Comparison of ENCODE assay signal across 1 cellular context in the genomic region with DNA sequence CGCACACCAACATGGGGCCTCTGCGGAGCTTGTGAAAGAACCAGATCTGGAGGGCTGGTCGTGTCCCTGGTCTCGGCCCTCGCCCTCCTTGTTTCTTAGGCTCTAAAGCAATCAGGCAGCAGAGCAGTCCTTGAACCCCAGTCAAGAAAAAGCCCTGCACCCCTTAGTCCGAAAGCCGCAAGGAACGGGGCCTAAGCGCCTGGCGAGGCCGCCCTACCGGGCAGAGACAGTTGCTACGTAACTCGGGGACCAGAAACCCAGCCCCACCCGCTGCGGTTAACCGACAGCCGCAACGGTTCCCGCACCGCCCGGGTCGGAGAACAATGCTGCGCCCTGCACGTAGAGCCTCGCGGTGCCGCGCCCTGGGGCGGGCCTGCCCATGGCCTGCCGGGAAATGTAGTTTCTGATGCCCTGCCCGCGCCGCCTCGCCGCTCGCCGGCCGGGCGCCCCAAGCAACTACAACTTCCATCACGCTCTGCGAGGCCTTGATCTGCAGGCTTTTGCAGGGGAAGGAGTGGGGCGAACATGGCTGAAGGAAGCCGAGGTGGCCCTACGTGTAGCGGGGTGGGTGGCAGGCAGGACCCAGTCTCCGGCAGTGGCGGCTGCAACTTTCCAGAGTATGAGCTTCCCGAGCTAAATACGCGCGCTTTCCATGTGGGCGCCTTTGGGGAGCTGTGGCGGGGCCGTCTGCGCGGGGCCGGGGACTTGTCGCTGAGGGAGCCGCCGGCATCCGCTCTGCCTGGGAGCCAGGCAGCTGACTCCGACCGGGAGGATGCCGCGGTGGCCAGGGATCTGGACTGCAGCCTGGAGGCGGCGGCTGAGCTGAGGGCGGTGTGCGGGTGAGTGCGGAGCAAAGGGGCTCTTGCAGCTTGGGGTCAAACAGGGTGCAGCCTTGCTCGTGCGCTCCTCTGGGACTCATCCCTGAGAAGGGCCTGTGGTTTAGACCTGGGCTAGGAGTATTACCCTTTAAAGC.
TF ChIP-seq lines count a peak whose summit lies in the region.

Gene SNAPC3 (plus strand): TSS at position 522 of the 973 bp plus-strand sequence. CDS start 4 bp downstream, at position 526.

TF ChIP-seq in HepG2, 621 proteins besides CTCF, POLR2A, EP300 and RAD21 (continued from another document and continues in another):
- TF ChIP-seq, protein P1, sequence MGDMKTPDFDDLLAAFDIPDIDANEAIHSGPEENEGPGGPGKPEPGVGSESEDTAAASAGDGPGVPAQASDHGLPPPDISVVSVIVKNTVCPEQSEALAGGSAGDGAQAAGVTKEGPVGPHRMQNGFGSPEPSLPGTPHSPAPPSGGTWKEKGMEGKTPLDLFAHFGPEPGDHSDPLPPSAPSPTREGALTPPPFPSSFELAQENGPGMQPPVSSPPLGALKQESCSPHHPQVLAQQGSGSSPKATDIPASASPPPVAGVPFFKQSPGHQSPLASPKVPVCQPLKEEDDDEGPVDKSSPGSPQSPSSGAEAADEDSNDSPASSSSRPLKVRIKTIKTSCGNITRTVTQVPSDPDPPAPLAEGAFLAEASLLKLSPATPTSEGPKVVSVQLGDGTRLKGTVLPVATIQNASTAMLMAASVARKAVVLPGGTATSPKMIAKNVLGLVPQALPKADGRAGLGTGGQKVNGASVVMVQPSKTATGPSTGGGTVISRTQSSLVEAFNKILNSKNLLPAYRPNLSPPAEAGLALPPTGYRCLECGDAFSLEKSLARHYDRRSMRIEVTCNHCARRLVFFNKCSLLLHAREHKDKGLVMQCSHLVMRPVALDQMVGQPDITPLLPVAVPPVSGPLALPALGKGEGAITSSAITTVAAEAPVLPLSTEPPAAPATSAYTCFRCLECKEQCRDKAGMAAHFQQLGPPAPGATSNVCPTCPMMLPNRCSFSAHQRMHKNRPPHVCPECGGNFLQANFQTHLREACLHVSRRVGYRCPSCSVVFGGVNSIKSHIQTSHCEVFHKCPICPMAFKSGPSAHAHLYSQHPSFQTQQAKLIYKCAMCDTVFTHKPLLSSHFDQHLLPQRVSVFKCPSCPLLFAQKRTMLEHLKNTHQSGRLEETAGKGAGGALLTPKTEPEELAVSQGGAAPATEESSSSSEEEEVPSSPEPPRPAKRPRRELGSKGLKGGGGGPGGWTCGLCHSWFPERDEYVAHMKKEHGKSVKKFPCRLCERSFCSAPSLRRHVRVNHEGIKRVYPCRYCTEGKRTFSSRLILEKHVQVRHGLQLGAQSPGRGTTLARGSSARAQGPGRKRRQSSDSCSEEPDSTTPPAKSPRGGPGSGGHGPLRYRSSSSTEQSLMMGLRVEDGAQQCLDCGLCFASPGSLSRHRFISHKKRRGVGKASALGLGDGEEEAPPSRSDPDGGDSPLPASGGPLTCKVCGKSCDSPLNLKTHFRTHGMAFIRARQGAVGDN (CRISPR knock-in tag; IDR thresholded peaks at IDR 0.05): peak; percentile 95
- TF ChIP-seq ZNF3 (CRISPR knock-in tag; IDR thresholded peaks at IDR 0.05) (no peak), ATF7-NPFF (CRISPR knock-in tag; IDR thresholded peaks at IDR 0.05; ENCODE audit: low read depth) (peak; percentile 86; the same call in 1 of the 2 replicates), ZNF782 (CRISPR knock-in tag; IDR thresholded peaks at IDR 0.05; ENCODE audit: borderline replicate concordance) (no peak; the same call in 1 of the 2 replicates), ZNF7 (CRISPR knock-in tag; IDR thresholded peaks at IDR 0.05) (no peak), KDM3A (CRISPR knock-in tag; IDR thresholded peaks at IDR 0.05; ENCODE audit: low read depth) (peak; percentile 80; the same call in 1 of the 2 replicates), ZNF33A (CRISPR knock-in tag; IDR thresholded peaks at IDR 0.05; ENCODE audit: borderline replicate concordance) (no peak), ZFP82 (CRISPR knock-in tag; IDR thresholded peaks at IDR 0.05; ENCODE audit: borderline replicate concordance) (0 out of 2 replicates have a peak, but pooled peaks have one; percentile 62), ZNF253 (CRISPR knock-in tag; IDR thresholded peaks at IDR 0.05; ENCODE audit: borderline replicate concordance) (no peak), ZFAT (CRISPR knock-in tag; conservative IDR thresholded peaks at IDR 0.05) (no peak), JUNB (CRISPR knock-in tag; IDR thresholded peaks at IDR 0.05; ENCODE audit: borderline replicate concordance) (no peak), SMAD3 (CRISPR knock-in tag; IDR thresholded peaks at IDR 0.05) (0 out of 2 replicates have a peak, but pooled peaks have one; percentile 71), ZNF33B (CRISPR knock-in tag; IDR thresholded peaks at IDR 0.05) (peak; percentile 84; the same call in 1 of the 2 replicates), HNF4G (IDR thresholded peaks at IDR 0.05; ENCODE audit: borderline replicate concordance, low read depth, low read length) (no peak; the same call in 1 of the 2 replicates), HNF4G (CRISPR knock-in tag; IDR thresholded peaks at IDR 0.05; ENCODE audit: borderline replicate concordance, low read depth) (peak; percentile 26; the same call in 1 of the 2 replicates), ERF (CRISPR knock-in tag; IDR thresholded peaks at IDR 0.05) (peak; percentile 68; the same call in 1 of the 2 replicates), ZBTB10 (CRISPR knock-in tag; IDR thresholded peaks at IDR 0.05; ENCODE audit: borderline replicate concordance) (no peak), KDM1A (CRISPR knock-in tag; IDR thresholded peaks at IDR 0.05) (no peak; the same call in 1 of the 2 replicates), CCDC6 (CRISPR knock-in tag; IDR thresholded peaks at IDR 0.05) (0 out of 2 replicates have a peak, but pooled peaks have one; percentile 30), ZNF556 (CRISPR knock-in tag; IDR thresholded peaks at IDR 0.05; ENCODE audit: borderline replicate concordance) (peak; percentile 73; the same call in 1 of the 2 replicates), KDM5B (CRISPR knock-in tag; IDR thresholded peaks at IDR 0.05; ENCODE audit: borderline replicate concordance) (peak; percentile 85), IRF2 (CRISPR knock-in tag; IDR thresholded peaks at IDR 0.05) (peak; percentile 94), PRPF4 (IDR thresholded peaks at IDR 0.05; ENCODE audit: low read depth, low read length, poor library complexity, severe bottlenecking) (no peak)
- TF ChIP-seq, protein P2, sequence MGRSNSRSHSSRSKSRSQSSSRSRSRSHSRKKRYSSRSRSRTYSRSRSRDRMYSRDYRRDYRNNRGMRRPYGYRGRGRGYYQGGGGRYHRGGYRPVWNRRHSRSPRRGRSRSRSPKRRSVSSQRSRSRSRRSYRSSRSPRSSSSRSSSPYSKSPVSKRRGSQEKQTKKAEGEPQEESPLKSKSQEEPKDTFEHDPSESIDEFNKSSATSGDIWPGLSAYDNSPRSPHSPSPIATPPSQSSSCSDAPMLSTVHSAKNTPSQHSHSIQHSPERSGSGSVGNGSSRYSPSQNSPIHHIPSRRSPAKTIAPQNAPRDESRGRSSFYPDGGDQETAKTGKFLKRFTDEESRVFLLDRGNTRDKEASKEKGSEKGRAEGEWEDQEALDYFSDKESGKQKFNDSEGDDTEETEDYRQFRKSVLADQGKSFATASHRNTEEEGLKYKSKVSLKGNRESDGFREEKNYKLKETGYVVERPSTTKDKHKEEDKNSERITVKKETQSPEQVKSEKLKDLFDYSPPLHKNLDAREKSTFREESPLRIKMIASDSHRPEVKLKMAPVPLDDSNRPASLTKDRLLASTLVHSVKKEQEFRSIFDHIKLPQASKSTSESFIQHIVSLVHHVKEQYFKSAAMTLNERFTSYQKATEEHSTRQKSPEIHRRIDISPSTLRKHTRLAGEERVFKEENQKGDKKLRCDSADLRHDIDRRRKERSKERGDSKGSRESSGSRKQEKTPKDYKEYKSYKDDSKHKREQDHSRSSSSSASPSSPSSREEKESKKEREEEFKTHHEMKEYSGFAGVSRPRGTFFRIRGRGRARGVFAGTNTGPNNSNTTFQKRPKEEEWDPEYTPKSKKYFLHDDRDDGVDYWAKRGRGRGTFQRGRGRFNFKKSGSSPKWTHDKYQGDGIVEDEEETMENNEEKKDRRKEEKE (IDR thresholded peaks at IDR 0.05): no peak
- TF ChIP-seq, protein P3, sequence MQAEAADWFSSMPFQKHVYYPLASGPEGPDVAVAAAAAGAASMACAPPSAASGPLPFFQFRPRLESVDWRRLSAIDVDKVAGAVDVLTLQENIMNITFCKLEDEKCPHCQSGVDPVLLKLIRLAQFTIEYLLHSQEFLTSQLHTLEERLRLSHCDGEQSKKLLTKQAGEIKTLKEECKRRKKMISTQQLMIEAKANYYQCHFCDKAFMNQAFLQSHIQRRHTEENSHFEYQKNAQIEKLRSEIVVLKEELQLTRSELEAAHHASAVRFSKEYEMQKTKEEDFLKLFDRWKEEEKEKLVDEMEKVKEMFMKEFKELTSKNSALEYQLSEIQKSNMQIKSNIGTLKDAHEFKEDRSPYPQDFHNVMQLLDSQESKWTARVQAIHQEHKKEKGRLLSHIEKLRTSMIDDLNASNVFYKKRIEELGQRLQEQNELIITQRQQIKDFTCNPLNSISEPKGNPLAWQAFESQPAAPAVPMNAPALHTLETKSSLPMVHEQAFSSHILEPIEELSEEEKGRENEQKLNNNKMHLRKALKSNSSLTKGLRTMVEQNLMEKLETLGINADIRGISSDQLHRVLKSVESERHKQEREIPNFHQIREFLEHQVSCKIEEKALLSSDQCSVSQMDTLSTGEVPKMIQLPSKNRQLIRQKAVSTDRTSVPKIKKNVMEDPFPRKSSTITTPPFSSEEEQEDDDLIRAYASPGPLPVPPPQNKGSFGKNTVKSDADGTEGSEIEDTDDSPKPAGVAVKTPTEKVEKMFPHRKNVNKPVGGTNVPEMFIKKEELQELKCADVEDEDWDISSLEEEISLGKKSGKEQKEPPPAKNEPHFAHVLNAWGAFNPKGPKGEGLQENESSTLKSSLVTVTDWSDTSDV (CRISPR knock-in tag; IDR thresholded peaks at IDR 0.05): 0 out of 2 replicates have a peak, but pooled peaks have one; percentile 72
- TF ChIP-seq, protein P4, sequence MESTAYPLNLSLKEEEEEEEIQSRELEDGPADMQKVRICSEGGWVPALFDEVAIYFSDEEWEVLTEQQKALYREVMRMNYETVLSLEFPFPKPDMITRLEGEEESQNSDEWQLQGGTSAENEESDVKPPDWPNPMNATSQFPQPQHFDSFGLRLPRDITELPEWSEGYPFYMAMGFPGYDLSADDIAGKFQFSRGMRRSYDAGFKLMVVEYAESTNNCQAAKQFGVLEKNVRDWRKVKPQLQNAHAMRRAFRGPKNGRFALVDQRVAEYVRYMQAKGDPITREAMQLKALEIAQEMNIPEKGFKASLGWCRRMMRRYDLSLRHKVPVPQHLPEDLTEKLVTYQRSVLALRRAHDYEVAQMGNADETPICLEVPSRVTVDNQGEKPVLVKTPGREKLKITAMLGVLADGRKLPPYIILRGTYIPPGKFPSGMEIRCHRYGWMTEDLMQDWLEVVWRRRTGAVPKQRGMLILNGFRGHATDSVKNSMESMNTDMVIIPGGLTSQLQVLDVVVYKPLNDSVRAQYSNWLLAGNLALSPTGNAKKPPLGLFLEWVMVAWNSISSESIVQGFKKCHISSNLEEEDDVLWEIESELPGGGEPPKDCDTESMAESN (CRISPR knock-in tag; conservative IDR thresholded peaks at IDR 0.05): peak; percentile 89; the same call in 1 of the 2 replicates
- TF ChIP-seq, protein P5, sequence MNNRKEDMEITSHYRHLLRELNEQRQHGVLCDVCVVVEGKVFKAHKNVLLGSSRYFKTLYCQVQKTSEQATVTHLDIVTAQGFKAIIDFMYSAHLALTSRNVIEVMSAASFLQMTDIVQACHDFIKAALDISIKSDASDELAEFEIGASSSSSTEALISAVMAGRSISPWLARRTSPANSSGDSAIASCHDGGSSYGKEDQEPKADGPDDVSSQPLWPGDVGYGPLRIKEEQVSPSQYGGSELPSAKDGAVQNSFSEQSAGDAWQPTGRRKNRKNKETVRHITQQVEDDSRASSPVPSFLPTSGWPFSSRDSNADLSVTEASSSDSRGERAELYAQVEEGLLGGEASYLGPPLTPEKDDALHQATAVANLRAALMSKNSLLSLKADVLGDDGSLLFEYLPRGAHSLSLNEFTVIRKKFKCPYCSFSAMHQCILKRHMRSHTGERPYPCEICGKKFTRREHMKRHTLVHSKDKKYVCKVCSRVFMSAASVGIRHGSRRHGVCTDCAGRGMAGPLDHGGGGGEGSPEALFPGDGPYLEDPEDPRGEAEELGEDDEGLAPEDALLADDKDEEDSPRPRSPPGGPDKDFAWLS (CRISPR knock-in tag; IDR thresholded peaks at IDR 0.05; ENCODE audit: borderline replicate concordance): 0 out of 2 replicates have a peak, but pooled peaks have one; percentile 38
- TF ChIP-seq, protein P6, sequence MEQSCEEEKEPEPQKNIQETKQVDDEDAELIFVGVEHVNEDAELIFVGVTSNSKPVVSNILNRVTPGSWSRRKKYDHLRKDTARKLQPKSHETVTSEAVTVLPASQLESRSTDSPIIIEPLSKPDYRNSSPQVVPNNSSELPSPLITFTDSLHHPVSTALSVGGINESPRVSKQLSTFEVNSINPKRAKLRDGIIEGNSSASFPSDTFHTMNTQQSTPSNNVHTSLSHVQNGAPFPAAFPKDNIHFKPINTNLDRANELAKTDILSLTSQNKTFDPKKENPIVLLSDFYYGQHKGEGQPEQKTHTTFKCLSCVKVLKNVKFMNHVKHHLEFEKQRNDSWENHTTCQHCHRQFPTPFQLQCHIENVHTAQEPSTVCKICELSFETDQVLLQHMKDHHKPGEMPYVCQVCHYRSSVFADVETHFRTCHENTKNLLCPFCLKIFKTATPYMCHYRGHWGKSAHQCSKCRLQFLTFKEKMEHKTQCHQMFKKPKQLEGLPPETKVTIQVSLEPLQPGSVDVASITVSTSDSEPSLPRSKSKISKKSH (CRISPR knock-in tag; IDR thresholded peaks at IDR 0.05; ENCODE audit: borderline replicate concordance): peak; percentile 65; the same call in 1 of the 2 replicates
